In the genomic region with DNA sequence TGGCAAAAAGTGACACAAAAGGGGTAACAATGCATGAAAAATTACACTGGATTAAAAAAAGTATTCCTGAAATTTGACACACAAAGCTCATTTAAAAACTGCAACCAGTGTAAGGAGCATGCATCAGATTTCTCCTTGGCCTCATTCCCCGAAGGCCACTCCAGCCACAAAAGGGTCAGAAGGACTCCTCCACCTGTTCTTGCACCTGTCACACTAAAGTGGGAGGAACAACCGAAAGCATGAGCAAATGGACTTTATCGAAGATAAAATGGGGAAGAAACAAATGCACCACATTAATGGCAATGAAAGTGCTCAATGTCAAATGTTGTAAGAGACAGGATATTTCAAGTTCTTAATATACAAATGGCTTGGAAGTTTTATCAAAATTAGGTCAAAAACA, we compare ENCODE assay signal across 1 cellular context.
TF ChIP-seq lines count a peak whose summit lies in the region.

No MANE protein-coding gene starts in this region.

TF ChIP-seq in WTC11, 78 proteins besides CTCF, POLR2A, EP300 and RAD21 (continued from another document):
- TF ChIP-seq, protein P1, sequence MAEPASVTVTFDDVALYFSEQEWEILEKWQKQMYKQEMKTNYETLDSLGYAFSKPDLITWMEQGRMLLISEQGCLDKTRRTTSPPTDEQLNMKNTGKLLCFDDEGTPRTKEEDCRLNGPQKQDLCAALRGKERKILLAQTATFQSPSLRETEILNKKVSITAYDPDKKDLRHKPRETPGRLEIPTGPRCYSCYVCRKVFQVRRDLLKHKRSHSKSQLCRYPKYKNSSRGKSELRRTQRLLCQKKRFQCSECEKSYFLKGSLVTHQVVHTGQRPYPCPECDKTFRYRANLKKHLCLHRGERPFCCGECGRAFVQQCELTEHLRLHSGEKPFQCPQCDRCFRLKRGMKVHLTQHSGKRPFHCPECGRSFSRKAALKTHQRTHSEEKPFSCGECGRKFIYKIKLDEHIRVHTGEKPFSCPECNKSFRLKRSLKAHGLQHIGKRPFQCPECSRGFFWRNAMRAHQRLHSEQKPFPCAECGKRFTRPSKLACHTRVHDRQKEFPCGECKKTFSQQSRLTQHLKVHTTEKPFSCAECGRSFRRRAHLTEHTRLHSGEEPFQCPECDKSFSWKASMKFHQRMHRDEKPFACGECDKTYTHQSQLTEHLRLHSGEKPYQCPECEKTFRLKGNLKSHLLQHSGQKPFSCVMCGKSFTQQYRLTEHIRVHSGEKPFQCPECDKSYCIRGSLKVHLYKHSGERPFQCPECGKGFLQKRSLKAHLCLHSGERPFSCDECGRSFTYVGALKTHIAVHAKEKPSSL (CRISPR knock-in tag; conservative IDR thresholded peaks at IDR 0.05) = no peak
- TF ChIP-seq ZNF423 (CRISPR knock-in tag; IDR thresholded peaks at IDR 0.05) = no peak
- no peak for TF ChIP-seq OVOL2 (CRISPR knock-in tag; IDR thresholded peaks at IDR 0.05; ENCODE audit: borderline replicate concordance)
- TF ChIP-seq SMAD4 (CRISPR knock-in tag; IDR thresholded peaks at IDR 0.05) = no peak
TF ChIP-seq in WTC11: peak in this region for 0.
